Comparison of ENCODE assay signal across 7 cellular contexts in the genomic region with DNA sequence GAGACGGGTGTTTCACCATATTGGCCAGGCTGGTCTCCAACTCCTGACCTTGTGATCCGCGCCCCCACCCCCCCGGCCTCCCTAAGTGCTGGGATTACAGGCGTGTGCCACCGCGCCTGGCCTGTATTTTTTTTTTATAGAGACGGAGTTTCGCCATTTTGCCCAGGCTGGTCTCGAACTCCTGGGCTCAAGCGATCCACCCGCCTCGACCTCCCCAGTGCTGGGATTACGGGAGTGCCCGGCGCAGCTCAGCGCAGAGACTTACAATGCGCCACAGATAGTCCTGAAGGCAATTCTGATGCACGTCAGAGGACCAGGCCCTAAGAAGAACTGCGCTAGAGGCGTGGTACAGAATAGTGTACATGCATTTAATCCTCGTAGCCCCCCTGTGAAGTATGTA. TPM values are rescaled to one million over a fixed set of nuclear protein-coding genes. Genes with fewer than 3 reads are reported as not detected.
DNase-seq lines count a peak whose midpoint lies in the region; ATAC-seq and TF ChIP-seq lines count a peak whose summit lies in the region.

No MANE protein-coding gene starts in this region.

- DNase-seq in hepatocyte (ENCODE audit: low spot score) = no peak
- DNase-seq in stimulated activated CD4-positive, alpha-beta T cell treated with anti-CD3 and anti-CD28 coated beads, Interleukin-2, amount 100 ng/mL, for 48 hours = no peak

- H3K9ac ChIP-seq in HUES6 (ENCODE audit: low read length) = peak overlapping the region; percentile 39

- H3K4me3 ChIP-seq in HUES6 (ENCODE audit: low read depth, low read length) = peak overlapping the region; percentile 78
- H3K4me3 ChIP-seq in hepatocyte = no peak overlapping the region

- H3K27me3 Mint-ChIP-seq in activated T-helper 17 cell treated with anti-CD3 and anti-CD28 coated beads, Interleukin-2, amount 50 U/mL, for 72 hours = no peaks in the 10 kb centered on the region
- H3K27me3 Mint-ChIP-seq in stimulated activated memory B cell treated with anti-CD40 and anti-IgM and Interleukin-4, amounts not matched to agents 10 μg/mL and 1 μg/mL and 100 μg/mL, for 72 hours = no peaks in the 10 kb centered on the region

- H3K27ac ChIP-seq in HUES6 (ENCODE audit: low read depth, low read length) (no peak overlapping the region), hepatocyte (peak overlapping the region; percentile 83)

- no peaks in the 10 kb centered on the region for H3K9me3 Mint-ChIP-seq in activated T-helper 17 cell treated with anti-CD3 and anti-CD28 coated beads, Interleukin-2, amount 50 U/mL, for 72 hours
- no peaks in the 10 kb centered on the region for H3K9me3 Mint-ChIP-seq in stimulated activated memory B cell treated with anti-CD40 and anti-IgM and Interleukin-4, amounts not matched to agents 10 μg/mL and 1 μg/mL and 100 μg/mL, for 72 hours

- H3K27ac Mint-ChIP-seq in activated T-helper 17 cell treated with anti-CD3 and anti-CD28 coated beads, Interleukin-2, amount 50 U/mL, for 72 hours = peak overlapping the region; percentile 88
- peak overlapping the region; percentile 82 for H3K27ac Mint-ChIP-seq in stimulated activated memory B cell treated with anti-CD40 and anti-IgM and Interleukin-4, amounts not matched to agents 10 μg/mL and 1 μg/mL and 100 μg/mL, for 72 hours

- H3K9me3 ChIP-seq in HUES6 (ENCODE audit: control insufficient read depth, insufficient read depth, low read depth, low read length) (no peaks in the 10 kb centered on the region), hepatocyte (ENCODE audit: low read depth) (no peaks in the 10 kb centered on the region)

- WGBS in hepatocyte (ENCODE audit: low lambda C conversion rate, missing lambda C conversion rate) = 95% methylated on average over 22 of the region's 22 CpGs

- H3K4me1 ChIP-seq in HUES6 (ENCODE audit: control insufficient read depth, insufficient read depth, low read length) = 0 out of 2 replicates have a peak, but pooled peaks cover 3% of the 10 kb centered on the region
- H3K4me1 ChIP-seq in hepatocyte (ENCODE audit: insufficient read depth) = peaks cover 13% of the 10 kb centered on the region

- H3K79me2 ChIP-seq in hepatocyte = peaks cover 29% of the 10 kb centered on the region

- peak overlapping the region; percentile 100 for H2AFZ ChIP-seq in hepatocyte

- peak overlapping the region; percentile 84 for H3K4me3 Mint-ChIP-seq in activated T-helper 17 cell treated with anti-CD3 and anti-CD28 coated beads, Interleukin-2, amount 50 U/mL, for 72 hours
- peak overlapping the region; percentile 89 for H3K4me3 Mint-ChIP-seq in stimulated activated memory B cell treated with anti-CD40 and anti-IgM and Interleukin-4, amounts not matched to agents 10 μg/mL and 1 μg/mL and 100 μg/mL, for 72 hours

- no peaks in the 10 kb centered on the region for H3K9me2 ChIP-seq in hepatocyte (replicated peaks; ENCODE audit: insufficient read depth)

- TF ChIP-seq CTCF in hepatocyte (IDR thresholded peaks at IDR 0.05; ENCODE audit: poor library complexity) = no peak

- no peaks in the 10 kb centered on the region for H4K20me1 ChIP-seq in hepatocyte (ENCODE audit: insufficient read depth, poor library complexity, severe bottlenecking)

- H3K4me1 Mint-ChIP-seq in activated T-helper 17 cell treated with anti-CD3 and anti-CD28 coated beads, Interleukin-2, amount 50 U/mL, for 72 hours = peaks cover 13% of the 10 kb centered on the region
- H3K4me1 Mint-ChIP-seq in stimulated activated memory B cell treated with anti-CD40 and anti-IgM and Interleukin-4, amounts not matched to agents 10 μg/mL and 1 μg/mL and 100 μg/mL, for 72 hours = peaks cover 17% of the 10 kb centered on the region

- ATAC-seq in activated T-helper 17 cell treated with anti-CD3 and anti-CD28 coated beads, Interleukin-2, amount 50 U/mL, for 72 hours (replicated peaks) = no peak
- ATAC-seq in stimulated activated memory B cell treated with anti-CD40 and anti-IgM and Interleukin-4, amounts not matched to agents 10 μg/mL and 1 μg/mL and 100 μg/mL, for 72 hours = no peak
- ATAC-seq in GM18907 (IDR thresholded peaks at IDR 0.05; ENCODE audit: unreplicated experiment) (no peak), GM19035 (IDR thresholded peaks at IDR 0.05; ENCODE audit: unreplicated experiment) (no peak)

- H3K4me2 ChIP-seq in hepatocyte = peak overlapping the region; percentile 82

- H3K36me3 ChIP-seq in HUES6 (ENCODE audit: control insufficient read depth, insufficient read depth, low read length) = peaks cover 6% of the 10 kb centered on the region; the same call in 1 of the 2 replicates
- H3K36me3 ChIP-seq in hepatocyte (replicated peaks; ENCODE audit: insufficient read depth, low read depth) = no peaks in the 10 kb centered on the region

- peaks cover 21% of the 10 kb centered on the region for H3K36me3 Mint-ChIP-seq in activated T-helper 17 cell treated with anti-CD3 and anti-CD28 coated beads, Interleukin-2, amount 50 U/mL, for 72 hours (ENCODE audit: low read depth)
- no peaks in the 10 kb centered on the region for H3K36me3 Mint-ChIP-seq in stimulated activated memory B cell treated with anti-CD40 and anti-IgM and Interleukin-4, amounts not matched to agents 10 μg/mL and 1 μg/mL and 100 μg/mL, for 72 hours

- H3K27me3 ChIP-seq in HUES6 (ENCODE audit: control insufficient read depth, insufficient read depth, low read length) (no peaks in the 10 kb centered on the region), hepatocyte (no peaks in the 10 kb centered on the region)

RNA-seq across cellular contexts. Expression of gene VPS51, which starts 0.6 kb away (rescaled TPM):
- 10 to 100 TPM; 71.8 to 80.6 TPM for total RNA-seq in activated T-helper 17 cell treated with anti-CD3 and anti-CD28 coated beads, Interleukin-2, amount 50 U/mL, for 72 hours
- total RNA-seq in hepatocyte = 201 and 242 TPM in 2 replicates
- 63.5 and 80.0 TPM in 2 replicates for polyA plus RNA-seq in hepatocyte

RNA-seq across cellular contexts. Expression of gene ZFPL1, which starts 11.4 kb away (rescaled TPM):
- total RNA-seq in activated T-helper 17 cell treated with anti-CD3 and anti-CD28 coated beads, Interleukin-2, amount 50 U/mL, for 72 hours = 10 to 100 TPM; 25.2 to 36.3 TPM
- 41.0 and 53.1 TPM in 2 replicates for total RNA-seq in hepatocyte
- 52.7 and 58.1 TPM in 2 replicates for polyA plus RNA-seq in hepatocyte

RNA-seq across cellular contexts. Expression of gene CDCA5, which starts 11.6 kb away (rescaled TPM):
- total RNA-seq in activated T-helper 17 cell treated with anti-CD3 and anti-CD28 coated beads, Interleukin-2, amount 50 U/mL, for 72 hours = 100 to 1,000 TPM in 1 of 2 donors, 10 to 100 TPM in 1; 99.5 to 127 TPM
- 6.4 and 7.9 TPM in 2 replicates for total RNA-seq in hepatocyte
- polyA plus RNA-seq in hepatocyte = 6.4 and 11.8 TPM in 2 replicates

RNA-seq across cellular contexts. Expression of gene TM7SF2, which starts 16.2 kb away (rescaled TPM):
- total RNA-seq in activated T-helper 17 cell treated with anti-CD3 and anti-CD28 coated beads, Interleukin-2, amount 50 U/mL, for 72 hours = 10 to 100 TPM; 19.7 to 20.1 TPM
- total RNA-seq in hepatocyte = 124 and 133 TPM in 2 replicates
- polyA plus RNA-seq in hepatocyte = 194 and 209 TPM in 2 replicates

RNA-seq across cellular contexts. Expression of gene ZNHIT2, which starts 22.1 kb away (rescaled TPM):
- 10 to 100 TPM in 1 of 2 donors, 1 to 10 TPM in 1; 6.3 to 10.0 TPM for total RNA-seq in activated T-helper 17 cell treated with anti-CD3 and anti-CD28 coated beads, Interleukin-2, amount 50 U/mL, for 72 hours
- 8.3 and 13.5 TPM in 2 replicates for total RNA-seq in hepatocyte
- polyA plus RNA-seq in hepatocyte = 22.1 and 23.7 TPM in 2 replicates

Comparison
In these comparisons a context has a peak if more than half of its experiments do, and no peak if none do; other contexts are left out.
1. RNA of gene CDCA5, which starts 11.6 kb away (total RNA-seq): 99.5 to 127 TPM in activated T-helper 17 cell treated with anti-CD3 and anti-CD28 coated beads, Interleukin-2, amount 50 U/mL, for 72 hours; 6.4 to 7.9 TPM in hepatocyte; every median in the first group is over 10 times any median in the second.